18 cellular contexts compared by ENCODE assay signal in the genomic region with DNA sequence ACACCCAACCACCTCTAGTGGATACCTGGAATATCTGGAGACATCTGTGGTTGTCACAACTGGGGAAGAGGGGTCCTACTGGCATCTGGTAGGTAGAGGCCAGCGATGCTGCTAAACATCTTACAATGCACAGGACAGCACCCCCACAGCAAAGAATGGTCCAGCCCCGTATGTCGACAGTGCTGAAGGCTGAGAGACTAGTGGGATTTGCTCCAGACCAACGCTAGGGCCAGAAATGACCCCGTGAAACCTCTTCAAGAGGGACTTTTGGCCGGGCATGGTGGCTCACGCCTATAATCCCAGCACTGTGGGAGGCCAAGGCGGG. TPM values are rescaled to one million over a fixed set of nuclear protein-coding genes. Genes with fewer than 3 reads are reported as not detected.
A peak's percentile ranks its signal among the peaks of the same experiment; 100 is the strongest.
DNase-seq lines count a peak whose midpoint lies in the region; ATAC-seq and TF ChIP-seq lines count a peak whose summit lies in the region.
"Had no signal": no experiment of that assay in that cellular context is flagged by ENCODE, and none has a peak within 500 bp of the region (broad histone marks: within the 10 kb centered on the region; RNA-seq: fewer than 3 reads in every experiment).

No MANE protein-coding gene starts in this region.

- ATAC-seq in lower lobe of right lung (no peak), HG03378 (IDR thresholded peaks at IDR 0.05; ENCODE audit: unreplicated experiment) (no peak)
- ATAC-seq: left lobe of liver had no signal

- H3K27me3 ChIP-seq in lower lobe of right lung (ENCODE audit: low read depth) = peaks cover 20% of the 10 kb centered on the region
- no peaks in the 10 kb centered on the region for H3K27me3 ChIP-seq in SJCRH30
- H3K27me3 ChIP-seq: breast epithelium had no signal

- H3K9me3 ChIP-seq in lower lobe of right lung (no peaks in the 10 kb centered on the region), SJCRH30 (replicated peaks) (no peaks in the 10 kb centered on the region)
- H3K9me3 ChIP-seq: breast epithelium, prostate gland had no signal

- H3K4me1 ChIP-seq in lower lobe of right lung (peaks cover 85% of the 10 kb centered on the region), SJCRH30 (peaks cover 14% of the 10 kb centered on the region)
- H3K4me1 ChIP-seq: breast epithelium, prostate gland had no signal

- TF ChIP-seq CTCF in lower lobe of right lung (IDR thresholded peaks at IDR 0.05) = no peak

- H3K36me3 ChIP-seq in lower lobe of right lung (peaks cover 5% of the 10 kb centered on the region), SJCRH30 (peaks cover 6% of the 10 kb centered on the region; the same call in 1 of the 2 replicates)
- H3K36me3 ChIP-seq: breast epithelium, prostate gland had no signal

- H3K27ac ChIP-seq in lower lobe of right lung (no peak overlapping the region), SJCRH30 (no peak overlapping the region)
- H3K27ac ChIP-seq: prostate gland had no signal

- H3K9me3 Mint-ChIP-seq in activated naive CD4-positive, alpha-beta T cell treated with anti-CD3 and anti-CD28 coated beads, Interleukin-2, amount 50 U/mL, for 24 hours = no peaks in the 10 kb centered on the region
- H3K9me3 Mint-ChIP-seq in activated CD4-positive, alpha-beta memory T cell treated with anti-CD3 and anti-CD28 coated beads for 36 hours = no peaks in the 10 kb centered on the region
- H3K9me3 Mint-ChIP-seq: endodermal cell, HFFc6 had no signal

- H3K27ac Mint-ChIP-seq in activated naive CD4-positive, alpha-beta T cell treated with anti-CD3 and anti-CD28 coated beads, Interleukin-2, amount 50 U/mL, for 24 hours = peak overlapping the region; percentile 84
- peak overlapping the region; percentile 98 for H3K27ac Mint-ChIP-seq in activated CD4-positive, alpha-beta memory T cell treated with anti-CD3 and anti-CD28 coated beads for 36 hours
- H3K27ac Mint-ChIP-seq: endodermal cell, HFFc6 had no signal

- peak overlapping the region; percentile 5 for H3K4me3 Mint-ChIP-seq in activated naive CD4-positive, alpha-beta T cell treated with anti-CD3 and anti-CD28 coated beads, Interleukin-2, amount 50 U/mL, for 24 hours
- H3K4me3 Mint-ChIP-seq in activated CD4-positive, alpha-beta memory T cell treated with anti-CD3 and anti-CD28 coated beads for 36 hours = peak overlapping the region; percentile 55
- H3K4me3 Mint-ChIP-seq: endodermal cell, HFFc6 had no signal

- H3K4me1 Mint-ChIP-seq in activated naive CD4-positive, alpha-beta T cell treated with anti-CD3 and anti-CD28 coated beads, Interleukin-2, amount 50 U/mL, for 24 hours = peaks cover 87% of the 10 kb centered on the region
- peaks cover 99% of the 10 kb centered on the region for H3K4me1 Mint-ChIP-seq in activated CD4-positive, alpha-beta memory T cell treated with anti-CD3 and anti-CD28 coated beads for 36 hours (ENCODE audit: low read depth)

- CTCF ChIA-PET in activated CD4-positive, alpha-beta memory T cell treated with anti-CD3 and anti-CD28 coated beads for 36 hours (lab: Charles Lee) = no interaction called here

- peaks cover 2% of the 10 kb centered on the region for H3K36me3 Mint-ChIP-seq in activated naive CD4-positive, alpha-beta T cell treated with anti-CD3 and anti-CD28 coated beads, Interleukin-2, amount 50 U/mL, for 24 hours
- peaks cover 25% of the 10 kb centered on the region for H3K36me3 Mint-ChIP-seq in activated CD4-positive, alpha-beta memory T cell treated with anti-CD3 and anti-CD28 coated beads for 36 hours

- DNase-seq in activated naive CD4-positive, alpha-beta T cell treated with Interleukin-2 at 50 U/mL for 16 hours = no peak
- DNase-seq in activated CD4-positive, alpha-beta memory T cell treated with anti-CD3 and anti-CD28 coated beads for 36 hours = no peak
- no peak for DNase-seq in lower lobe of right lung
- DNase-seq in NCI-H510A (lab: John Stamatoyannopoulos, UW) = no peak
- no peak for DNase-seq in cerebellar nuclear complex (lab: John Stamatoyannopoulos, UW)
- no peak for DNase-seq in SJCRH30
- DNase-seq: activated CD4-positive, alpha-beta T cell treated with anti-CD3 and anti-CD28 coated beads, Interleukin-2, amount 50 U/mL, for 1 hour; activated gamma-delta T cell; DMS153; endodermal cell; HFFc6; NCI-H1092 treated with DMSO at 0.1 percent for 48 hours; RPMI8226 had no signal

- peaks cover 2% of the 10 kb centered on the region for H3K27me3 Mint-ChIP-seq in activated naive CD4-positive, alpha-beta T cell treated with anti-CD3 and anti-CD28 coated beads, Interleukin-2, amount 50 U/mL, for 24 hours
- no peaks in the 10 kb centered on the region for H3K27me3 Mint-ChIP-seq in activated CD4-positive, alpha-beta memory T cell treated with anti-CD3 and anti-CD28 coated beads for 36 hours

- POLR2A ChIA-PET in activated CD4-positive, alpha-beta memory T cell treated with anti-CD3 and anti-CD28 coated beads for 36 hours (lab: Charles Lee) = interaction anchor here (0.6 to 1.7 kb wide), 3 partner anchors 25 to 37 kb away, joined by 3 to 5 read pairs (median 3); no protein-coding TSS in a partner anchor

- intact Hi-C loops in activated CD4-positive, alpha-beta memory T cell treated with anti-CD3 and anti-CD28 coated beads for 36 hours (cut with micrococcal nuclease) = loop anchor here (5.0 kb wide), 2 partner anchors 87 to 1333 kb away; no protein-coding TSS in a partner anchor
- intact Hi-C loops in lower lobe of right lung (cut with DNase I) = no loop called here

- H3K4me3 ChIP-seq in lower lobe of right lung (peak overlapping the region; percentile 4), SJCRH30 (no peak overlapping the region)
- H3K4me3 ChIP-seq: breast epithelium, prostate gland had no signal

RNA-seq across cellular contexts. Expression of gene PREX1, which starts 7.2 kb away (rescaled TPM):
- total RNA-seq in activated CD4-positive, alpha-beta memory T cell treated with anti-CD3 and anti-CD28 coated beads for 36 hours = 10 to 100 TPM; 91.5 to 92.8 TPM
- 78.2 TPM for total RNA-seq in lower lobe of right lung
- total RNA-seq in SJCRH30 (2014; rRNA removed; shearing (Covaris generic)) = 88.9 and 92.8 TPM in 2 replicates
